Comparison of ENCODE assay signal across 24 cellular contexts in genomic region chr1:229943988-229944743, GRCh38.
"Had no signal": no experiment of that assay in that cellular context is flagged by ENCODE, and none has a peak within 500 bp of the region (broad histone marks: within the 10 kb centered on the region; RNA-seq: fewer than 3 reads in every experiment).

No MANE protein-coding gene starts in this region.

- DNase-seq: colonic mucosa; effector CD8-positive, alpha-beta T cell; endodermal cell; foreskin keratinocyte; heart left ventricle; kidney glomerular epithelial cell; left ventricle myocardium superior; lower lobe of right lung; mucosa of descending colon; naive B cell; psoas muscle; right cardiac atrium; spleen; stimulated activated CD4-positive, alpha-beta T cell treated with anti-CD3 and anti-CD28 coated beads, Interleukin-4, amount 100 ng/mL, for 4 hours; stimulated activated naive CD8-positive, alpha-beta T cell treated with anti-CD3 and anti-CD28 coated beads, Interleukin-15, Interleukin-2, amounts not matched to agents 100 U/mL and 50 U/mL, for 24 hours; substantia nigra; testis; tibial artery had no signal

- H3K36me3 ChIP-seq: colonic mucosa, gastroesophageal sphincter, heart left ventricle, lower lobe of right lung, spleen, tibial artery had no signal

- H3K79me2 ChIP-seq: hepatocyte had no signal

- H2AFZ ChIP-seq: hepatocyte had no signal

- H3K4me3 ChIP-seq: colonic mucosa, gastroesophageal sphincter, heart left ventricle, hepatocyte, lower lobe of right lung, mucosa of descending colon, psoas muscle, skin epidermis, spleen, testis, tibial artery had no signal

- ATAC-seq: esophagus mucosa; foreskin keratinocyte; gastroesophageal sphincter; heart left ventricle; left ventricle myocardium superior; lower lobe of right lung; mucosa of descending colon; psoas muscle; right cardiac atrium; stimulated activated memory B cell treated with anti-CD40 and anti-IgM and Interleukin-4, amounts not matched to agents 10 μg/mL and 1 μg/mL and 100 μg/mL, for 72 hours; stimulated activated naive CD8-positive, alpha-beta T cell treated with anti-CD3 and anti-CD28 coated beads, Interleukin-15, Interleukin-2, amounts not matched to agents 100 U/mL and 50 U/mL, for 24 hours had no signal

- H3K27ac ChIP-seq: colonic mucosa, epithelial cell of prostate, foreskin keratinocyte, gastroesophageal sphincter, heart left ventricle, hepatocyte, lower lobe of right lung, psoas muscle, skin epidermis, spleen, testis, tibial artery had no signal

- H3K27me3 ChIP-seq: colonic mucosa, gastroesophageal sphincter, heart left ventricle, hepatocyte, testis had no signal

- H3K9me3 ChIP-seq: colonic mucosa, gastroesophageal sphincter, heart left ventricle, lower lobe of right lung, mucosa of descending colon, psoas muscle, spleen, testis, tibial artery had no signal

- H3K4me2 ChIP-seq: hepatocyte had no signal

- H3K4me1 ChIP-seq: colonic mucosa, foreskin keratinocyte, gastroesophageal sphincter, heart left ventricle, lower lobe of right lung, spleen, testis, tibial artery had no signal
